ENCODE assay signal across 20 cellular contexts in the genomic region with DNA sequence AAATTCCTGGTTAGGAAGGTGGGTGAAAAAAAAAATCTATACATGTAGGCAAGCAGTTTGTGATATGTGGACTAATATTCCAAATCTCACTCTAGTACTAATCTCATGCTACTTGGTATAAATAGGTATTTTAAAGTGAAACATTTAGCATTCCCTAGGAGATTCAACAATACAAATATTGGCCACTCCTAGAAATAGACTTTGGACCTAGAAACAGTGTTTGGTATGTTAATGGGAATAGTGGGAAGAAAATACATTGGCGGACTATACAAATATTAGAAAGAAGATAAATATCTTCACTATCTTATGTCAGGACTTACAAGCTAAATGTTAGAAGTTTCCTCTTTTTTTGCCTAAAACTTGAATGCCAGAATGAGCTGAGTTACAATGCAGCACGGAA. TPM values are rescaled to one million over a fixed set of nuclear protein-coding genes. Genes with fewer than 3 reads are reported as not detected.
"Had no signal": no experiment of that assay in that cellular context is flagged by ENCODE, and none has a peak within 500 bp of the region (broad histone marks: within the 10 kb centered on the region; RNA-seq: fewer than 3 reads in every experiment).

No MANE protein-coding gene starts in this region.

- ATAC-seq: effector memory CD8-positive, alpha-beta T cell; heart right ventricle; left ventricle myocardium superior; stimulated activated naive CD8-positive, alpha-beta T cell treated with anti-CD3 and anti-CD28 coated beads, Interleukin-15, amount 100 ng/mL, for 72 hours had no signal

- H3K4me3 ChIP-seq: gastrocnemius medialis, heart right ventricle, thoracic aorta had no signal

- H3K36me3 ChIP-seq: thoracic aorta had no signal

- DNase-seq: activated CD4-positive, CD25-positive, alpha-beta regulatory T cell treated with anti-CD3 and anti-CD28 coated beads, Interleukin-2, amount 50 U/mL, for 72 hours; activated naive CD4-positive, alpha-beta T cell; amygdala; cerebellar nuclear complex; effector memory CD8-positive, alpha-beta T cell; gastrocnemius medialis; heart right ventricle; left ventricle myocardium superior; stimulated activated CD4-positive, alpha-beta T cell treated with anti-CD3 and anti-CD28 coated beads, Interleukin-4, amount 100 ng/mL, for 4 hours; stimulated activated naive CD8-positive, alpha-beta T cell treated with anti-CD3 and anti-CD28 coated beads, Interleukin-15, amount 100 ng/mL, for 72 hours had no signal

- H3K4me3 Mint-ChIP-seq: dendritic cell treated with granulocyte-macrophage colony-stimulating factor and Interleukin-4, amounts not matched to agents 40 ng/mL and 50 ng/mL, for 4 days; effector memory CD8-positive, alpha-beta T cell had no signal

- H3K9me3 Mint-ChIP-seq: dendritic cell treated with granulocyte-macrophage colony-stimulating factor and Interleukin-4, amounts not matched to agents 40 ng/mL and 50 ng/mL, for 4 days; effector memory CD8-positive, alpha-beta T cell; stimulated activated naive CD8-positive, alpha-beta T cell treated with anti-CD3 and anti-CD28 coated beads, Interleukin-15, amount 100 ng/mL, for 72 hours had no signal

- H3K9me3 ChIP-seq: gastrocnemius medialis, heart right ventricle, thoracic aorta had no signal

- H3K27me3 Mint-ChIP-seq: dendritic cell treated with granulocyte-macrophage colony-stimulating factor and Interleukin-4, amounts not matched to agents 40 ng/mL and 50 ng/mL, for 4 days; effector memory CD8-positive, alpha-beta T cell; stimulated activated naive CD8-positive, alpha-beta T cell treated with anti-CD3 and anti-CD28 coated beads, Interleukin-15, amount 100 ng/mL, for 72 hours had no signal

- H3K27ac Mint-ChIP-seq: dendritic cell treated with granulocyte-macrophage colony-stimulating factor and Interleukin-4, amounts not matched to agents 40 ng/mL and 50 ng/mL, for 4 days had no signal

- H3K27me3 ChIP-seq: gastrocnemius medialis, heart right ventricle had no signal

- H3K27ac ChIP-seq: epithelial cell of prostate, heart right ventricle had no signal

RNA-seq across cellular contexts. Expression of gene HIGD1C, which starts 28.2 kb away (rescaled TPM):
- total RNA-seq: activated CD8-positive, alpha-beta memory T cell treated with anti-CD3 and anti-CD28 coated beads for 36 hours; gastrocnemius medialis; heart right ventricle; left ventricle myocardium superior; mesenteric fat pad; osteocyte; skeletal muscle tissue; thoracic aorta; urinary bladder had no signal
- polyA plus RNA-seq: heart right ventricle, keratinocyte, neural cell, urinary bladder had no signal
